In the genomic region with DNA sequence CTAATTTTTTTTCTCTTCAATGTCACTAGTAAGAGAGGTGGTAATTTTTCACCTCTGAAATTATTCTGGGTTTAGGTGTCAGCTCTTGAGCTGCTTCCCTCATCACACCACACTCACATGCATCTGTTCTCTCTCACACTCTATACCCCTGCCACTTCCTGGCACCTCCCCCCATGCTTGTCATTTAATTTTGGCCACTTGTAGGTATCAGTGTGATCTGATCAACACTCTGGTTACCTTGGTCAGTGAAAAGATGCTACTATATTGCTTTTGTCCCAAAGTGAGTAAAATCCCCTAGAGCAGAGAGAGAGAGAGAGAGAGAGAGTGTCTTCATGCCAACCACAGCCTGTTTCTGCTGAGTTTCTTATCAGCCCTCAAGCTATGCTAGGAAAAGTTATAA, we compare ENCODE assay signal across 10 cellular contexts. TPM values are rescaled to one million over a fixed set of nuclear protein-coding genes. Genes with fewer than 3 reads are reported as not detected.
DNase-seq lines count a peak whose midpoint lies in the region; ATAC-seq and TF ChIP-seq lines count a peak whose summit lies in the region.
"Had no signal": no experiment of that assay in that cellular context is flagged by ENCODE, and none has a peak within 500 bp of the region (broad histone marks: within the 10 kb centered on the region; RNA-seq: fewer than 3 reads in every experiment).

No MANE protein-coding gene starts in this region.

- peaks cover 0 to 10% of the 10 kb centered on the region in 2 donors for H3K36me3 ChIP-seq in vagina

- intact Hi-C loops in vagina (cut with DNase I): no loop called here

- DNase-seq in activated CD8-positive, alpha-beta memory T cell treated with anti-CD3 and anti-CD28 coated beads for 24 hours: peak; percentile 74
- no peak for DNase-seq in activated CD8-positive, alpha-beta memory T cell treated with anti-CD3 and anti-CD28 coated beads, Interleukin-2, amount 50 U/mL, for 4 hours
- DNase-seq in activated gamma-delta T cell treated with anti-CD3 and anti-CD28 coated beads, Interleukin-2, amount 50 U/mL, for 16 hours (ENCODE audit: low read depth): peak; percentile 50
- no peak for DNase-seq in erythroblast (lab: John Stamatoyannopoulos, UW)
- DNase-seq in vagina (ENCODE audit: extremely low spot score in 2 of 2): no peak
- DNase-seq in nephron progenitor cell: no peak
- DNase-seq: AML-193 had no signal

- TF ChIP-seq POLR2A in erythroblast (IDR thresholded peaks at IDR 0.05; ENCODE audit: low read length): no peak
- TF ChIP-seq POLR2A in vagina (IDR thresholded peaks at IDR 0.05): no peak

- peak overlapping the region; percentile 21 for H3K4me3 Mint-ChIP-seq in stimulated activated memory B cell treated with anti-CD40 and anti-IgM and Interleukin-4, amounts not matched to agents 10 μg/mL and 1 μg/mL and 100 μg/mL, for 72 hours
- no peak overlapping the region for H3K4me3 Mint-ChIP-seq in nephron progenitor cell

- H3K27me3 ChIP-seq in vagina: no peaks in the 10 kb centered on the region

- no peaks in the 10 kb centered on the region for H3K9me3 Mint-ChIP-seq in stimulated activated memory B cell treated with anti-CD40 and anti-IgM and Interleukin-4, amounts not matched to agents 10 μg/mL and 1 μg/mL and 100 μg/mL, for 72 hours
- no peaks in the 10 kb centered on the region for H3K9me3 Mint-ChIP-seq in nephron progenitor cell

- no peaks in the 10 kb centered on the region for H3K9me3 ChIP-seq in vagina

- H3K4me3 ChIP-seq in vagina: no peak overlapping the region

- H3K27me3 Mint-ChIP-seq in stimulated activated memory B cell treated with anti-CD40 and anti-IgM and Interleukin-4, amounts not matched to agents 10 μg/mL and 1 μg/mL and 100 μg/mL, for 72 hours: no peaks in the 10 kb centered on the region
- peaks cover 4% of the 10 kb centered on the region for H3K27me3 Mint-ChIP-seq in nephron progenitor cell (ENCODE audit: low read depth, poor library complexity)

- H3K27ac ChIP-seq in vagina: no peak overlapping the region
- H3K27ac ChIP-seq: HL-60 had no signal

- H3K27ac Mint-ChIP-seq in stimulated activated memory B cell treated with anti-CD40 and anti-IgM and Interleukin-4, amounts not matched to agents 10 μg/mL and 1 μg/mL and 100 μg/mL, for 72 hours: peak overlapping the region; percentile 51
- H3K27ac Mint-ChIP-seq in nephron progenitor cell: no peak overlapping the region

- peaks cover 68% of the 10 kb centered on the region for H3K4me1 Mint-ChIP-seq in stimulated activated memory B cell treated with anti-CD40 and anti-IgM and Interleukin-4, amounts not matched to agents 10 μg/mL and 1 μg/mL and 100 μg/mL, for 72 hours
- peaks cover under 1% of the 10 kb centered on the region for H3K4me1 Mint-ChIP-seq in nephron progenitor cell

- no peak for TF ChIP-seq CTCF in vagina (IDR thresholded peaks at IDR 0.05)
- TF ChIP-seq CTCF in nephron progenitor cell (IDR thresholded peaks at IDR 0.05): no peak

- H3K4me1 ChIP-seq in vagina: no peaks in the 10 kb centered on the region

- H3K36me3 Mint-ChIP-seq in stimulated activated memory B cell treated with anti-CD40 and anti-IgM and Interleukin-4, amounts not matched to agents 10 μg/mL and 1 μg/mL and 100 μg/mL, for 72 hours: peaks cover 74% of the 10 kb centered on the region
- H3K36me3 Mint-ChIP-seq in nephron progenitor cell (ENCODE audit: low read depth): peaks cover 53% of the 10 kb centered on the region

- peak; percentile 77 for ATAC-seq in HG03354 (IDR thresholded peaks at IDR 0.05; ENCODE audit: poor library complexity, severe bottlenecking, unreplicated experiment)
- peak; percentile 85 for ATAC-seq in stimulated activated memory B cell treated with anti-CD40 and anti-IgM and Interleukin-4, amounts not matched to agents 10 μg/mL and 1 μg/mL and 100 μg/mL, for 72 hours

RNA-seq across cellular contexts. Expression of gene STK17A, which starts 42.5 kb away (rescaled TPM):
- 16.7 TPM for total RNA-seq in vagina

Comparison
In these comparisons a context has a peak if more than half of its experiments do, and no peak if none do; other contexts are left out.
1. DNase-seq: peak in activated CD8-positive, alpha-beta memory T cell treated with anti-CD3 and anti-CD28 coated beads for 24 hours (single experiment) and activated gamma-delta T cell treated with anti-CD3 and anti-CD28 coated beads, Interleukin-2, amount 50 U/mL, for 16 hours (single experiment); none in activated CD8-positive, alpha-beta memory T cell treated with anti-CD3 and anti-CD28 coated beads, Interleukin-2, amount 50 U/mL, for 4 hours (single experiment), erythroblast (0 of 2), vagina (0 of 2) and nephron progenitor cell (single experiment).